8 cellular contexts compared by ENCODE assay signal in genomic region chrX:151359931-151360871, GRCh38. TPM values are rescaled to one million over a fixed set of nuclear protein-coding genes. Genes with fewer than 3 reads are reported as not detected.
A peak's percentile ranks its signal among the peaks of the same experiment; 100 is the strongest.
DNase-seq lines count a peak whose midpoint lies in the region; TF ChIP-seq lines count a peak whose summit lies in the region.

No MANE protein-coding gene starts in this region.

- H3K4me3 ChIP-seq in H7 (ENCODE audit: insufficient read depth, low read depth, low read length) (peak overlapping the region; percentile 10; the same call in 1 of the 2 replicates), foreskin fibroblast (ENCODE audit: low read depth in 1 of 2, low read length in 2 of 2) (no peak overlapping the region)

- peak; percentile 63 for TF ChIP-seq CTCF in GM10266 (IDR thresholded peaks at IDR 0.05; ENCODE audit: control insufficient read depth, insufficient read depth, low read depth, missing control alignments)
- TF ChIP-seq CTCF in foreskin fibroblast (IDR thresholded peaks at IDR 0.05; ENCODE audit: low read depth, low read length): peak; percentile 69

- DNase-seq in GM10266 (ENCODE audit: extremely low spot score) (peak; percentile 19), H7 (peak; percentile 41), NCI-H2227 treated with DMSO at 0.1 percent for 48 hours (lab: John Stamatoyannopoulos, UW) (peak; percentile 4), activated T-cell treated with anti-CD3 and anti-CD28 coated beads for 1 hour (ENCODE audit: low read depth) (peak; percentile 11), foreskin fibroblast (peak in 1 of 2 donors; percentile 20), posterior cingulate gyrus (peak in 6 of 10 donors; percentile 11 to 88 (median 27)), NCI-H187 treated with DMSO at 0.1 percent for 48 hours (lab: John Stamatoyannopoulos, UW) (no peak), GF-D8 (lab: John Stamatoyannopoulos, UW) (no peak)

- H3K36me3 ChIP-seq in H7 (replicated peaks; ENCODE audit: control insufficient read depth, insufficient read depth, low read length): no peaks in the 10 kb centered on the region

- no peaks in the 10 kb centered on the region for H3K27me3 ChIP-seq in H7 (ENCODE audit: control insufficient read depth, insufficient read depth, low read length)

- intact Hi-C loops in posterior cingulate gyrus (cut with DNase I): loop anchor here (10.0 kb wide), 1 partner anchor 205 kb away; no protein-coding TSS in a partner anchor

RNA-seq across cellular contexts. Expression of gene VMA21, which starts 36.8 kb away (rescaled TPM):
- total RNA-seq in H7 (2014; rRNA removed; shearing (Covaris generic)): 67.0 and 68.1 TPM in 2 replicates

Comparison
In these comparisons a context has a peak if more than half of its experiments do, and no peak if none do; other contexts are left out.
1. DNase-seq: peak in GM10266 (single experiment), H7 (single experiment), NCI-H2227 treated with DMSO at 0.1 percent for 48 hours (single experiment), activated T-cell treated with anti-CD3 and anti-CD28 coated beads for 1 hour (single experiment) and posterior cingulate gyrus (6 of 10); none in NCI-H187 treated with DMSO at 0.1 percent for 48 hours (single experiment) and GF-D8 (single experiment).